In genomic region chr5:73945505-73945904, GRCh38 we compare ENCODE assay signal across 13 cellular contexts.
DNase-seq lines count a peak whose midpoint lies in the region; ATAC-seq, FAIRE-seq and TF ChIP-seq lines count a peak whose summit lies in the region.
"Had no signal": no experiment of that assay in that cellular context is flagged by ENCODE, and none has a peak within 500 bp of the region (broad histone marks: within the 10 kb centered on the region; RNA-seq: fewer than 3 reads in every experiment).

No MANE protein-coding gene starts in this region.

- H3K9ac ChIP-seq in endothelial cell of umbilical vein (replicated peaks; ENCODE audit: extremely low read depth, insufficient read depth, low read length): no peak overlapping the region
- H3K9ac ChIP-seq: BLaER1 had no signal

- H4K20me1 ChIP-seq in OCI-LY7 (ENCODE audit: insufficient read depth, low read length) (no peaks in the 10 kb centered on the region), endothelial cell of umbilical vein (replicated peaks; ENCODE audit: control insufficient read depth, extremely low read depth, insufficient read depth, low read length) (no peaks in the 10 kb centered on the region)
- H4K20me1 ChIP-seq: BLaER1 had no signal

- H3K4me3 ChIP-seq in OCI-LY7 (ENCODE audit: low read depth, low read length, poor library complexity, severe bottlenecking) (no peak overlapping the region), endothelial cell of umbilical vein (replicated peaks in 1 of 3; ENCODE audit: insufficient read depth in 1 of 3, low read depth in 1 of 3, low read length in 3 of 3) (no peak overlapping the region), left lung (no peak overlapping the region)
- H3K4me3 ChIP-seq: BLaER1, lung, SJSA1 had no signal

- H3K27ac ChIP-seq in OCI-LY7 (ENCODE audit: low read depth, low read length, poor library complexity, severe bottlenecking) (no peak overlapping the region), endothelial cell of umbilical vein (ENCODE audit: insufficient read depth, low read depth, low read length) (no peak overlapping the region), left lung (no peak overlapping the region)
- H3K27ac ChIP-seq: BLaER1, SJSA1 had no signal

- dilution Hi-C loops in endothelial cell of umbilical vein (cut with MboI; ENCODE audit: extremely low pct_ligation_motif_present, low sequenced_read_pairs): no loop called here

- peak; percentile 22 for TF ChIP-seq CTCF in activated CD8-positive, alpha-beta T cell treated with anti-CD3 and anti-CD28 coated beads for 36 hours (IDR thresholded peaks at IDR 0.05)
- peak; percentile 73 for TF ChIP-seq CTCF in OCI-LY7 (conservative IDR thresholded peaks at IDR 0.05; ENCODE audit: low read length)
- peak; percentile 27 to 34 for TF ChIP-seq CTCF in endothelial cell of umbilical vein (IDR thresholded peaks at IDR 0.05; ENCODE audit: extremely low read depth in 1 of 2, insufficient read depth in 1 of 2, low read depth in 1 of 2, low read length in 2 of 2)
- TF ChIP-seq CTCF in left lung (IDR thresholded peaks at IDR 0.05): no peak

- no peaks in the 10 kb centered on the region for H3K36me3 Mint-ChIP-seq in activated CD8-positive, alpha-beta T cell treated with anti-CD3 and anti-CD28 coated beads for 36 hours (ENCODE audit: low read depth)
- no peaks in the 10 kb centered on the region for H3K36me3 Mint-ChIP-seq in activated CD8-positive, alpha-beta T cell treated with anti-CD3 and anti-CD28 coated beads, Interleukin-2, amount 10 ng/mL, durations not matched to agents 7 days and 5 days (ENCODE audit: low read depth)

- ATAC-seq in activated CD8-positive, alpha-beta T cell treated with anti-CD3 and anti-CD28 coated beads for 36 hours: no peak
- no peak for ATAC-seq in activated CD8-positive, alpha-beta T cell treated with anti-CD3 and anti-CD28 coated beads, Interleukin-2, amount 10 ng/mL, durations not matched to agents 7 days and 5 days
- ATAC-seq in left lung: no peak

- no peaks in the 10 kb centered on the region for H3K36me3 ChIP-seq in OCI-LY7 (ENCODE audit: insufficient read depth, low read length)
- peaks cover 4 to 8% of the 10 kb centered on the region in 2 experiments for H3K36me3 ChIP-seq in endothelial cell of umbilical vein (ENCODE audit: control insufficient read depth in 2 of 2, extremely low read depth in 1 of 2, insufficient read depth in 2 of 2, low read length in 2 of 2)
- no peaks in the 10 kb centered on the region for H3K36me3 ChIP-seq in left lung
- H3K36me3 ChIP-seq: BLaER1 had no signal

- H3K4me1 ChIP-seq in OCI-LY7 (ENCODE audit: insufficient read depth, low read length, poor library complexity, severe bottlenecking) (peaks cover 39% of the 10 kb centered on the region), endothelial cell of umbilical vein (ENCODE audit: control insufficient read depth, extremely low read depth, insufficient read depth, low read length) (peaks cover 4% of the 10 kb centered on the region), left lung (no peaks in the 10 kb centered on the region)

- BruUV-seq in OCI-LY7 (replicated peaks; lab: Mats Ljungman, UMichigan) (no TSS peak), endothelial cell of umbilical vein (replicated peaks; lab: Mats Ljungman, UMichigan) (no TSS peak)

- CTCF ChIA-PET in activated CD8-positive, alpha-beta T cell treated with anti-CD3 and anti-CD28 coated beads for 36 hours (lab: Charles Lee): no interaction called here
- CTCF ChIA-PET in activated CD8-positive, alpha-beta T cell treated with anti-CD3 and anti-CD28 coated beads, Interleukin-2, amount 10 ng/mL, durations not matched to agents 7 days and 5 days (lab: Charles Lee): interaction anchor here (1.8 kb wide), 1 partner anchor 11 kb away, joined by 5 read pairs; no protein-coding TSS in a partner anchor
- CTCF ChIA-PET in OCI-LY7 (lab: Charles Lee; ENCODE audit: unreplicated experiment) (no interaction called here), endothelial cell of umbilical vein (lab: Charles Lee) (interaction anchor here (0.6 to 1.9 kb wide), 5 partner anchors 419 to 704 kb away, joined by 3 to 8 read pairs (median 3); no protein-coding TSS in a partner anchor)

- no peak overlapping the region for H3K27ac Mint-ChIP-seq in activated CD8-positive, alpha-beta T cell treated with anti-CD3 and anti-CD28 coated beads for 36 hours
- H3K27ac Mint-ChIP-seq in activated CD8-positive, alpha-beta T cell treated with anti-CD3 and anti-CD28 coated beads, Interleukin-2, amount 10 ng/mL, durations not matched to agents 7 days and 5 days: no peak overlapping the region
- H3K27ac Mint-ChIP-seq: activated T-cell treated with anti-CD3 and anti-CD28 coated beads, Interleukin-2, amount 50 U/mL, for 24 hours had no signal

- peaks cover 4% of the 10 kb centered on the region for H3K27me3 Mint-ChIP-seq in activated CD8-positive, alpha-beta T cell treated with anti-CD3 and anti-CD28 coated beads for 36 hours
- peaks cover 7% of the 10 kb centered on the region for H3K27me3 Mint-ChIP-seq in activated CD8-positive, alpha-beta T cell treated with anti-CD3 and anti-CD28 coated beads, Interleukin-2, amount 10 ng/mL, durations not matched to agents 7 days and 5 days (ENCODE audit: low read depth)

- intact Hi-C loops in activated CD8-positive, alpha-beta T cell treated with anti-CD3 and anti-CD28 coated beads for 36 hours (cut with micrococcal nuclease): no loop called here
- intact Hi-C loops in OCI-LY7 (cut with micrococcal nuclease; ENCODE audit: unreplicated experiment): no loop called here
- intact Hi-C loops in endothelial cell of umbilical vein (cut with micrococcal nuclease): loop anchor here (2.0 kb wide), 1 partner anchor 703 kb away; no protein-coding TSS in a partner anchor
- intact Hi-C loops in left lung (cut with DNase I): no loop called here

- POLR2A ChIA-PET in activated CD8-positive, alpha-beta T cell treated with anti-CD3 and anti-CD28 coated beads for 36 hours (lab: Charles Lee): no interaction called here
- POLR2A ChIA-PET in activated CD8-positive, alpha-beta T cell treated with anti-CD3 and anti-CD28 coated beads, Interleukin-2, amount 10 ng/mL, durations not matched to agents 7 days and 5 days (lab: Charles Lee): no interaction called here
- POLR2A ChIA-PET in OCI-LY7 (lab: Charles Lee) (interaction anchor here (0.6 kb wide), 1 partner anchor 14 kb away, joined by 3 read pairs; no protein-coding TSS in a partner anchor), endothelial cell of umbilical vein (lab: Charles Lee) (interaction anchor here (0.6 kb wide), 1 partner anchor 691 kb away, joined by 3 read pairs; no protein-coding TSS in a partner anchor)

- FAIRE-seq in endothelial cell of umbilical vein (lab: Jason Lieb, UNC): no peak

- no peak for TF ChIP-seq POLR2A in endothelial cell of umbilical vein (IDR thresholded peaks at IDR 0.05; ENCODE audit: low read depth, low read length)

- H3K4me1 Mint-ChIP-seq in activated CD8-positive, alpha-beta T cell treated with anti-CD3 and anti-CD28 coated beads for 36 hours (ENCODE audit: low read depth): no peaks in the 10 kb centered on the region
- H3K4me1 Mint-ChIP-seq in activated CD8-positive, alpha-beta T cell treated with anti-CD3 and anti-CD28 coated beads, Interleukin-2, amount 10 ng/mL, durations not matched to agents 7 days and 5 days (ENCODE audit: low read depth): no peaks in the 10 kb centered on the region

- no peak overlapping the region for H3K4me3 Mint-ChIP-seq in activated CD8-positive, alpha-beta T cell treated with anti-CD3 and anti-CD28 coated beads for 36 hours
- H3K4me3 Mint-ChIP-seq in activated CD8-positive, alpha-beta T cell treated with anti-CD3 and anti-CD28 coated beads, Interleukin-2, amount 10 ng/mL, durations not matched to agents 7 days and 5 days: no peak overlapping the region
- H3K4me3 Mint-ChIP-seq: activated T-cell treated with anti-CD3 and anti-CD28 coated beads, Interleukin-2, amount 50 U/mL, for 24 hours had no signal

- H3K79me2 ChIP-seq in OCI-LY7 (ENCODE audit: insufficient read depth, low read depth, low read length): no peaks in the 10 kb centered on the region
- H3K79me2 ChIP-seq in endothelial cell of umbilical vein (ENCODE audit: control insufficient read depth, insufficient read depth, low read length): no peaks in the 10 kb centered on the region

- DNase-seq in activated CD8-positive, alpha-beta T cell treated with anti-CD3 and anti-CD28 coated beads for 36 hours: peak; percentile 38
- no peak for DNase-seq in activated CD8-positive, alpha-beta T cell treated with anti-CD3 and anti-CD28 coated beads, Interleukin-2, amount 10 ng/mL, durations not matched to agents 7 days and 5 days
- DNase-seq in OCI-LY7 (ENCODE audit: low spot score): no peak
- no peak for DNase-seq in endothelial cell of umbilical vein (ENCODE audit: low read depth, low spot score)
- DNase-seq in stimulated activated CD4-positive, alpha-beta T cell treated with anti-CD3 and anti-CD28 coated beads, Interleukin-4, amount 100 ng/mL, for 1 hour: peak; percentile 12
- DNase-seq in NCI-H2227 (lab: John Stamatoyannopoulos, UW; ENCODE audit: unreplicated experiment): no peak
- DNase-seq in left lung: no peak
- DNase-seq in effector CD4-positive, alpha-beta T cell: no peak
- DNase-seq: activated T-cell treated with anti-CD3 and anti-CD28 coated beads, Interleukin-2, amount 50 U/mL, for 24 hours; NCI-H1417 had no signal

- H3K27me3 ChIP-seq in endothelial cell of umbilical vein (ENCODE audit: control insufficient read depth in 2 of 2, insufficient read depth in 2 of 2, low read length in 2 of 2) (no peaks in the 10 kb centered on the region), left lung (no peaks in the 10 kb centered on the region)
- H3K27me3 ChIP-seq: BLaER1, SJSA1 had no signal

- H2AFZ ChIP-seq in OCI-LY7 (ENCODE audit: low read length) (no peak overlapping the region), endothelial cell of umbilical vein (ENCODE audit: low read depth, low read length) (no peak overlapping the region)

- H3K9me1 ChIP-seq in endothelial cell of umbilical vein (replicated peaks; ENCODE audit: control insufficient read depth, extremely low read depth, insufficient read depth, low read length): no peaks in the 10 kb centered on the region

- no peaks in the 10 kb centered on the region for H3K9me2 ChIP-seq in OCI-LY7 (ENCODE audit: insufficient read depth, low read length)

- H3K4me2 ChIP-seq in OCI-LY7 (ENCODE audit: low read length) (no peak overlapping the region), endothelial cell of umbilical vein (ENCODE audit: insufficient read depth, low read length) (no peak overlapping the region)
- H3K4me2 ChIP-seq: BLaER1 had no signal

- H3K9me3 ChIP-seq in OCI-LY7 (ENCODE audit: low read length) (peaks cover 8% of the 10 kb centered on the region), endothelial cell of umbilical vein (replicated peaks; ENCODE audit: control insufficient read depth, insufficient read depth, low read length) (no peaks in the 10 kb centered on the region), left lung (peaks cover 0 to 9% of the 10 kb centered on the region in 2 donors)
- H3K9me3 ChIP-seq: BLaER1, SJSA1 had no signal

- H3K9me3 Mint-ChIP-seq in activated CD8-positive, alpha-beta T cell treated with anti-CD3 and anti-CD28 coated beads for 36 hours: peaks cover 4% of the 10 kb centered on the region
- no peaks in the 10 kb centered on the region for H3K9me3 Mint-ChIP-seq in activated CD8-positive, alpha-beta T cell treated with anti-CD3 and anti-CD28 coated beads, Interleukin-2, amount 10 ng/mL, durations not matched to agents 7 days and 5 days (ENCODE audit: insufficient read depth)

TF ChIP-seq in endothelial cell of umbilical vein, 7 proteins besides CTCF, POLR2A, EP300 and RAD21 (continues in another document):
- no peak for TF ChIP-seq MYC (IDR thresholded peaks at IDR 0.05; ENCODE audit: low read depth, low read length)

Comparison
In these comparisons a context has a peak if more than half of its experiments do, and no peak if none do; other contexts are left out.
1. DNase-seq: peak in activated CD8-positive, alpha-beta T cell treated with anti-CD3 and anti-CD28 coated beads for 36 hours (single experiment) and stimulated activated CD4-positive, alpha-beta T cell treated with anti-CD3 and anti-CD28 coated beads, Interleukin-4, amount 100 ng/mL, for 1 hour (single experiment); none in activated CD8-positive, alpha-beta T cell treated with anti-CD3 and anti-CD28 coated beads, Interleukin-2, amount 10 ng/mL, durations not matched to agents 7 days and 5 days (single experiment), OCI-LY7 (single experiment), endothelial cell of umbilical vein (single experiment), NCI-H2227 (single experiment), left lung (0 of 2) and effector CD4-positive, alpha-beta T cell (single experiment).
2. CTCF ChIA-PET loops: an anchor here in activated CD8-positive, alpha-beta T cell treated with anti-CD3 and anti-CD28 coated beads, Interleukin-2, amount 10 ng/mL, durations not matched to agents 7 days and 5 days (1.8 kb wide) and endothelial cell of umbilical vein (0.6 to 1.9 kb wide); none called in activated CD8-positive, alpha-beta T cell treated with anti-CD3 and anti-CD28 coated beads for 36 hours and OCI-LY7.
3. CTCF ChIP-seq: peak in activated CD8-positive, alpha-beta T cell treated with anti-CD3 and anti-CD28 coated beads for 36 hours (single experiment), OCI-LY7 (single experiment) and endothelial cell of umbilical vein (2 of 2); none in left lung (0 of 2).
4. POLR2A ChIA-PET loops: an anchor here in OCI-LY7 (0.6 kb wide) and endothelial cell of umbilical vein (0.6 kb wide); none called in activated CD8-positive, alpha-beta T cell treated with anti-CD3 and anti-CD28 coated beads for 36 hours and activated CD8-positive, alpha-beta T cell treated with anti-CD3 and anti-CD28 coated beads, Interleukin-2, amount 10 ng/mL, durations not matched to agents 7 days and 5 days.